In the genomic region with DNA sequence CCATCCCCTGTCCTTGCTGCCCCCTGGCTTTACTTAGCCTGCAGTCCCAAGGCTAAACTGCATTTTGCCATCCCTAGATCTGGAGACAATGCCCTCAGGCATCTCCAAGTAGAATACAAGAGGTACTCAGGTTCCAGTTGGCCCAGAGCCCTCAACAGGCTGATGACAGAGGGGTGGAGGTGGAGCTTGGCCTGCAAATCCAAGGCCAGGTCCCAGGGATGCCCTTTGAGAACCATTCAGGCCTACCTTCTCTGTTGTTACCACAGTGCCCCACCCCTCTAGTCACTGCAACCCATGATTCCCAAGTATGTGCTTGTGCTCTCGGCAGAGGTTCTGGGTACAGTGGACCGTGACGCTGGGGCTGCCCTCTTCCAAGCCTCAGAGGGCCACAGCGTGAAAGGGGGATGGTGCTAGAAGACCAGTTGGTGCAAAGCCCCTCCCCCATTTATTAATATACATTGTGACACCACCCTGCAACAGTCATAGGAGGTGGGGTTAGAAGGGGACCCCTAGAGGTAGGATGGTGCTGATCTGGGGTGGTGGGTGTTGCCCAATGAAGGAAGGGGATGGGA, we compare ENCODE assay signal across 17 cellular contexts. TPM values are rescaled to one million over a fixed set of nuclear protein-coding genes. Genes with fewer than 3 reads are reported as not detected.
A peak's percentile ranks its signal among the peaks of the same experiment; 100 is the strongest.
DNase-seq lines count a peak whose midpoint lies in the region; ATAC-seq, FAIRE-seq and TF ChIP-seq lines count a peak whose summit lies in the region.
"Had no signal": no experiment of that assay in that cellular context is flagged by ENCODE, and none has a peak within 500 bp of the region (broad histone marks: within the 10 kb centered on the region; RNA-seq: fewer than 3 reads in every experiment).

No MANE protein-coding gene starts in this region.

- 84% methylated on average over 4 of the region's 4 CpGs for WGBS in GM12878 (ENCODE audit: insufficient coverage, insufficient replicate concordance, low lambda C conversion rate, missing lambda C conversion rate)

- H3K27ac ChIP-seq in breast epithelium (no peak overlapping the region), GM12878 (ENCODE audit: control insufficient read depth, insufficient read depth) (no peak overlapping the region), upper lobe of right lung (no peak overlapping the region)
- H3K27ac ChIP-seq: left lung had no signal

- no peak overlapping the region for H3K4me3 ChIP-seq in breast epithelium
- no peak overlapping the region for H3K4me3 ChIP-seq in GM12878
- H3K4me3 ChIP-seq in upper lobe of right lung = no peak overlapping the region
- H3K4me3 ChIP-seq: K562, left lung had no signal

- TF ChIP-seq RAD21 in GM12878 (IDR thresholded peaks at IDR 0.05; ENCODE audit: insufficient read depth, low read depth, low read length) = no peak

- H3K9ac ChIP-seq in GM12878 (ENCODE audit: control insufficient read depth, insufficient read depth, low read length) = no peak overlapping the region

- H3K36me3 ChIP-seq in breast epithelium (no peaks in the 10 kb centered on the region), GM12878 (ENCODE audit: control insufficient read depth in 2 of 2, insufficient read depth in 2 of 2, low read length in 1 of 2) (peaks cover 0 to 4% of the 10 kb centered on the region in 2 experiments; a peak in 3 of 4 replicates), upper lobe of right lung (peaks cover 2% of the 10 kb centered on the region)

- no peaks in the 10 kb centered on the region for H3K4me1 ChIP-seq in breast epithelium
- H3K4me1 ChIP-seq in GM12878 (ENCODE audit: control insufficient read depth, insufficient read depth, low read length) = no peaks in the 10 kb centered on the region; the same call in 1 of the 2 replicates
- no peaks in the 10 kb centered on the region for H3K4me1 ChIP-seq in upper lobe of right lung

- H3K9me3 Mint-ChIP-seq in MCF 10A (ENCODE audit: unreplicated experiment) = no peaks in the 10 kb centered on the region

- TF ChIP-seq CTCF in MCF 10A (IDR thresholded peaks at IDR 0.05; ENCODE audit: unreplicated experiment) = no peak
- TF ChIP-seq CTCF in breast epithelium (IDR thresholded peaks at IDR 0.05) = no peak
- no peak for TF ChIP-seq CTCF in GM12878 (IDR thresholded peaks at IDR 0.05 in 2 of 3, conservative IDR thresholded peaks at IDR 0.05 in 1 of 3; ENCODE audit: control insufficient read depth in 2 of 3, extremely low read depth in 1 of 3, insufficient read depth in 1 of 3, low read depth in 3 of 3, low read length in 3 of 3)
- no peak for TF ChIP-seq CTCF in upper lobe of right lung (IDR thresholded peaks at IDR 0.05)

- peak; percentile 45 for DNase-seq in MCF 10A (ENCODE audit: unreplicated experiment)
- no peak for DNase-seq in breast epithelium (ENCODE audit: low spot score in 2 of 2)
- DNase-seq in GM12878 (ENCODE audit: low read depth, low spot score) = no peak
- DNase-seq in upper lobe of right lung = peak; percentile 16
- DNase-seq: COR-L47; effector memory CD4-positive, alpha-beta T cell; hypothalamus; left lung; NCI-H1092 treated with DMSO at 0.1 percent for 48 hours; NCI-H2227 treated with DMSO at 0.1 percent for 48 hours; NK-92 treated with Interleukin-12 subunit alpha and Interleukin-12 subunit beta, amount 100 ng/mL, for 24 hours; occipital lobe; SHP77; stimulated activated CD4-positive, alpha-beta T cell treated with anti-CD3 and anti-CD28 coated beads, Interleukin-4, amount 100 ng/mL, for 24 hours had no signal

- H3K27ac Mint-ChIP-seq in MCF 10A (ENCODE audit: low read depth, unreplicated experiment) = peak overlapping the region; percentile 32

- no peaks in the 10 kb centered on the region for H4K20me1 ChIP-seq in GM12878 (ENCODE audit: control insufficient read depth, insufficient read depth)

- TF ChIP-seq EP300 in GM12878 (IDR thresholded peaks at IDR 0.05; ENCODE audit: borderline replicate concordance in 1 of 2, control insufficient read depth in 1 of 2, low read depth in 2 of 2, low read length in 2 of 2) = no peak

- TF ChIP-seq POLR2A in breast epithelium (IDR thresholded peaks at IDR 0.05) = no peak
- peak; percentile 39; the same call in 1 of the 2 replicates for TF ChIP-seq POLR2A in GM12878 (IDR thresholded peaks at IDR 0.05; ENCODE audit: low read depth, low read length)

- H3K27me3 ChIP-seq in breast epithelium = peaks cover 0 to 60% of the 10 kb centered on the region in 2 donors
- no peaks in the 10 kb centered on the region; a peak in 1 of 4 replicates for H3K27me3 ChIP-seq in GM12878 (replicated peaks in 1 of 2; ENCODE audit: control insufficient read depth in 2 of 2, insufficient read depth in 2 of 2, low read length in 1 of 2)
- no peaks in the 10 kb centered on the region for H3K27me3 ChIP-seq in upper lobe of right lung

- H3K4me3 Mint-ChIP-seq in MCF 10A (ENCODE audit: unreplicated experiment) = no peak overlapping the region

- H3K4me2 ChIP-seq in GM12878 (ENCODE audit: control insufficient read depth, insufficient read depth) = no peak overlapping the region

- in situ Hi-C loops in GM12878 (cut with MboI) = loop anchor here (5.0 kb wide), 1 partner anchor 840 kb away; no protein-coding TSS in a partner anchor

- SMC1A ChIA-PET in GM12878 (lab: Charles Lee; ENCODE audit: uncharacterized antibody, unreplicated experiment) = no interaction called here

- H2AFZ ChIP-seq in GM12878 (ENCODE audit: control insufficient read depth, low read depth, low read length) = no peak overlapping the region

- no peak for ATAC-seq in GM12878
- ATAC-seq in upper lobe of right lung = no peak
- no peak for ATAC-seq in GM21390 (IDR thresholded peaks at IDR 0.05; ENCODE audit: unreplicated experiment)
- no peak for ATAC-seq in HG02970 (IDR thresholded peaks at IDR 0.05; ENCODE audit: low FRiP score, unreplicated experiment)
- ATAC-seq: K562, left lung had no signal

- POLR2A ChIA-PET in MCF 10A (lab: Yijun Ruan, JAX) = interaction anchor here (0.7 to 1.1 kb wide), 2 partner anchors 42 to 65 kb away, joined by 3 read pairs; a partner anchor contains a TSS
- POLR2A ChIA-PET in GM12878 (lab: Charles Lee) = no interaction called here

- H3K79me2 ChIP-seq in GM12878 (ENCODE audit: control insufficient read depth, insufficient read depth, low read length) = peaks cover 13% of the 10 kb centered on the region

- H3K4me1 Mint-ChIP-seq in MCF 10A (ENCODE audit: insufficient read depth, unreplicated experiment) = no peaks in the 10 kb centered on the region

- no peaks in the 10 kb centered on the region for H3K9me3 ChIP-seq in breast epithelium
- H3K9me3 ChIP-seq in GM12878 (replicated peaks; ENCODE audit: control insufficient read depth, insufficient read depth, low read length) = no peaks in the 10 kb centered on the region
- H3K9me3 ChIP-seq in upper lobe of right lung = no peaks in the 10 kb centered on the region
- H3K9me3 ChIP-seq: left lung had no signal

- intact Hi-C loops in MCF 10A (cut with micrococcal nuclease) (no loop called here), breast epithelium (cut with DNase I; ENCODE audit: low total_unique reads) (no loop called here), GM12878 (cut with micrococcal nuclease; ENCODE audit: unreplicated experiment) (no loop called here), upper lobe of right lung (cut with DNase I) (no loop called here)

- FAIRE-seq in GM12878 (lab: Jason Lieb, UNC) = no peak
- FAIRE-seq: K562 had no signal

- peaks cover 48% of the 10 kb centered on the region for H3K27me3 Mint-ChIP-seq in MCF 10A (ENCODE audit: insufficient read depth, unreplicated experiment)

- RAD21 ChIA-PET in GM12878 (lab: Charles Lee; ENCODE audit: unreplicated experiment) = no interaction called here

- peaks cover 37% of the 10 kb centered on the region for H3K36me3 Mint-ChIP-seq in MCF 10A (ENCODE audit: insufficient read depth, unreplicated experiment)

- CTCF ChIA-PET in MCF 10A (lab: Yijun Ruan, JAX) = interaction anchor here (0.6 kb wide), 1 partner anchor 34 kb away, joined by 3 read pairs; no protein-coding TSS in a partner anchor
- CTCF ChIA-PET in GM12878 (lab: Yijun Ruan, JAX) = no interaction called here

- BruUV-seq in MCF 10A (replicated peaks; lab: Mats Ljungman, UMichigan) (no TSS peak), GM12878 (replicated peaks; lab: Mats Ljungman, UMichigan) (no TSS peak)

RNA-seq across cellular contexts. Expression of a gene that starts 6.4 kb away (rescaled TPM):
- total RNA-seq in MCF 10A (2022) (248 and 293 TPM in 2 replicates), breast epithelium (100 to 1,000 TPM; 109 to 149 (median 141) TPM), GM12878 (2014; rRNA removed) (228 and 255 TPM in 2 replicates), GM12878 (2014; rRNA removed; fragmentation: Illumina TruSeq; extraction: Trizol) (60.1 and 64.7 TPM in 2 replicates), GM12878 (2021) (296 and 314 TPM in 2 replicates), upper lobe of right lung (161 TPM)
- total RNA-seq in GM12878 (2013; cell fraction: nucleolus; rRNA removed) = 132 and 146 TPM in 2 replicates
- 130 TPM for polyA plus RNA-seq in GM12878 (2011; ENCODE audit: low read depth)
- polyA plus RNA-seq in GM12878 (2011; rRNA removed) (96.5 and 271 TPM in 2 replicates), GM12878 (2014; fragmentation: Illumina TruSeq; extraction: Trizol) (121 and 180 TPM in 2 replicates), GM12878 (2014; fragmentation: Nextera tagmentation; extraction: Ambion mirVana) (10 to 100 TPM; 60.4 to 79.9 TPM), GM12878 (2014; rRNA removed) (225 and 247 TPM in 2 replicates), GM12878 (2016; fragmentation: Nextera tagmentation; extraction: Ambion mirVana) (100 to 1,000 TPM; 208 to 229 TPM)
- polyA plus RNA-seq in GM12878 (2011; cell fraction: cytosol; rRNA removed) = 291 and 337 TPM in 2 replicates
- 336 and 470 TPM in 2 replicates for polyA plus RNA-seq in GM12878 (2011; cell fraction: nucleus; rRNA removed)
- 161 and 179 TPM in 2 replicates for polyA plus RNA-seq in GM12878 (2012)
- polyA minus RNA-seq in GM12878 (2011; rRNA and poly(A)+ RNA removed) = 354 and 380 TPM in 2 replicates
- polyA minus RNA-seq in GM12878 (2011; cell fraction: cytosol; rRNA and poly(A)+ RNA removed) = 111 and 133 TPM in 2 replicates
- 65.5 and 116 TPM in 2 replicates for polyA minus RNA-seq in GM12878 (2011; cell fraction: nucleus; rRNA and poly(A)+ RNA removed)

RNA-seq across cellular contexts. Expression of a gene that starts 31.3 kb away (rescaled TPM):
- 138 and 189 TPM in 2 replicates for total RNA-seq in MCF 10A (2022)
- 10 to 100 TPM; 65.9 to 80.2 (median 73.1) TPM for total RNA-seq in breast epithelium
- total RNA-seq in GM12878 (2013; cell fraction: nucleolus; rRNA removed) = 48.3 and 52.2 TPM in 2 replicates
- 45.6 and 45.7 TPM in 2 replicates for total RNA-seq in GM12878 (2014; rRNA removed)
- 32.0 and 32.1 TPM in 2 replicates for total RNA-seq in GM12878 (2014; rRNA removed; fragmentation: Illumina TruSeq; extraction: Trizol)
- total RNA-seq in GM12878 (2021) = 63.5 and 64.5 TPM in 2 replicates
- 42.8 TPM for polyA plus RNA-seq in GM12878 (2011; ENCODE audit: low read depth)
- 36.5 and 75.1 TPM in 2 replicates for polyA plus RNA-seq in GM12878 (2011; rRNA removed)
- 92.7 and 112 TPM in 2 replicates for polyA plus RNA-seq in GM12878 (2011; cell fraction: cytosol; rRNA removed)
- polyA plus RNA-seq in GM12878 (2011; cell fraction: nucleus; rRNA removed) = 278 and 292 TPM in 2 replicates
- 54.4 and 59.2 TPM in 2 replicates for polyA plus RNA-seq in GM12878 (2012)
- 41.4 and 50.7 TPM in 2 replicates for polyA plus RNA-seq in GM12878 (2014; fragmentation: Illumina TruSeq; extraction: Trizol)
- polyA plus RNA-seq in GM12878 (2014; fragmentation: Nextera tagmentation; extraction: Ambion mirVana) = 1 to 10 TPM; 2.4 to 4.1 TPM
- polyA plus RNA-seq in GM12878 (2014; rRNA removed) = 57.1 and 64.1 TPM in 2 replicates
- polyA plus RNA-seq in GM12878 (2016; fragmentation: Nextera tagmentation; extraction: Ambion mirVana) = 10 to 100 TPM; 43.7 to 52.7 TPM
- 83.6 and 118 TPM in 2 replicates for polyA minus RNA-seq in GM12878 (2011; rRNA and poly(A)+ RNA removed)
- 46.0 and 50.3 TPM in 2 replicates for polyA minus RNA-seq in GM12878 (2011; cell fraction: cytosol; rRNA and poly(A)+ RNA removed)
- 40.9 and 54.2 TPM in 2 replicates for polyA minus RNA-seq in GM12878 (2011; cell fraction: nucleus; rRNA and poly(A)+ RNA removed)
- total RNA-seq in upper lobe of right lung = 66.4 TPM

RNA-seq across cellular contexts. Expression of a gene that starts 42.2 kb away (rescaled TPM):
- total RNA-seq in MCF 10A (2022) = 63.3 and 69.5 TPM in 2 replicates
- 10 to 100 TPM; 28.2 to 33.1 (median 31.0) TPM for total RNA-seq in breast epithelium
- 20.5 and 23.3 TPM in 2 replicates for total RNA-seq in GM12878 (2013; cell fraction: nucleolus; rRNA removed)
- total RNA-seq in GM12878 (2014; rRNA removed) = 46.8 and 48.0 TPM in 2 replicates
- total RNA-seq in GM12878 (2014; rRNA removed; fragmentation: Illumina TruSeq; extraction: Trizol) = 20.7 and 24.8 TPM in 2 replicates
- total RNA-seq in GM12878 (2021) = 55.5 and 57.6 TPM in 2 replicates
- polyA plus RNA-seq in GM12878 (2011; ENCODE audit: low read depth) = 9.2 TPM
- polyA plus RNA-seq in GM12878 (2011; rRNA removed) = 7.8 and 16.0 TPM in 2 replicates
- polyA plus RNA-seq in GM12878 (2011; cell fraction: cytosol; rRNA removed) = 26.5 and 30.1 TPM in 2 replicates
- 65.0 and 78.6 TPM in 2 replicates for polyA plus RNA-seq in GM12878 (2011; cell fraction: nucleus; rRNA removed)
- polyA plus RNA-seq in GM12878 (2012) = 28.7 and 33.3 TPM in 2 replicates
- polyA plus RNA-seq in GM12878 (2014; fragmentation: Illumina TruSeq; extraction: Trizol) = 10.4 and 22.5 TPM in 2 replicates
- 1 to 10 TPM; 1.4 to 4.4 TPM for polyA plus RNA-seq in GM12878 (2014; fragmentation: Nextera tagmentation; extraction: Ambion mirVana)
- polyA plus RNA-seq in GM12878 (2014; rRNA removed) = 34.9 and 40.2 TPM in 2 replicates
- polyA plus RNA-seq in GM12878 (2016; fragmentation: Nextera tagmentation; extraction: Ambion mirVana) = 10 to 100 TPM; 50.0 to 60.0 TPM
- 18.5 and 31.5 TPM in 2 replicates for polyA minus RNA-seq in GM12878 (2011; rRNA and poly(A)+ RNA removed)
- polyA minus RNA-seq in GM12878 (2011; cell fraction: cytosol; rRNA and poly(A)+ RNA removed) = 20.6 and 22.2 TPM in 2 replicates
- 9.6 and 17.0 TPM in 2 replicates for polyA minus RNA-seq in GM12878 (2011; cell fraction: nucleus; rRNA and poly(A)+ RNA removed)
- total RNA-seq in upper lobe of right lung = 31.9 TPM

RNA-seq across cellular contexts. Expression of a gene that starts 42.7 kb away (rescaled TPM):
- 91.8 and 98.5 TPM in 2 replicates for total RNA-seq in MCF 10A (2022)
- 10 to 100 TPM; 49.3 to 61.0 (median 54.4) TPM for total RNA-seq in breast epithelium
- 6.3 and 11.1 TPM in 2 replicates for total RNA-seq in GM12878 (2013; cell fraction: nucleolus; rRNA removed)
- total RNA-seq in GM12878 (2014; rRNA removed) = 179 and 202 TPM in 2 replicates
- total RNA-seq in GM12878 (2014; rRNA removed; fragmentation: Illumina TruSeq; extraction: Trizol) = 51.2 and 60.8 TPM in 2 replicates
- 101 and 106 TPM in 2 replicates for total RNA-seq in GM12878 (2021)
- polyA plus RNA-seq in GM12878 (2011; ENCODE audit: low read depth) = 14.4 TPM
- 27.3 and 53.4 TPM in 2 replicates for polyA plus RNA-seq in GM12878 (2011; rRNA removed)
- 92.9 and 97.2 TPM in 2 replicates for polyA plus RNA-seq in GM12878 (2011; cell fraction: cytosol; rRNA removed)
- polyA plus RNA-seq in GM12878 (2011; cell fraction: nucleus; rRNA removed) = 33.8 and 41.1 TPM in 2 replicates
- 89.4 and 91.6 TPM in 2 replicates for polyA plus RNA-seq in GM12878 (2012)
- 41.5 and 42.5 TPM in 2 replicates for polyA plus RNA-seq in GM12878 (2014; fragmentation: Illumina TruSeq; extraction: Trizol)
- polyA plus RNA-seq in GM12878 (2014; fragmentation: Nextera tagmentation; extraction: Ambion mirVana) = 10 to 100 TPM; 16.1 to 44.5 TPM
- polyA plus RNA-seq in GM12878 (2014; rRNA removed) = 164 and 211 TPM in 2 replicates
- 100 to 1,000 TPM; 197 to 199 TPM for polyA plus RNA-seq in GM12878 (2016; fragmentation: Nextera tagmentation; extraction: Ambion mirVana)
- 46.4 and 67.7 TPM in 2 replicates for polyA minus RNA-seq in GM12878 (2011; rRNA and poly(A)+ RNA removed)
- polyA minus RNA-seq in GM12878 (2011; cell fraction: cytosol; rRNA and poly(A)+ RNA removed) = 24.2 and 27.1 TPM in 2 replicates
- 8.1 and 15.1 TPM in 2 replicates for polyA minus RNA-seq in GM12878 (2011; cell fraction: nucleus; rRNA and poly(A)+ RNA removed)
- 57.4 TPM for total RNA-seq in upper lobe of right lung

RNA-seq across cellular contexts. Expression of a gene that starts 45.6 kb away (rescaled TPM):
- total RNA-seq in MCF 10A (2022) (19.9 and 20.3 TPM in 2 replicates), breast epithelium (10 to 100 TPM; 21.3 to 42.0 (median 29.4) TPM), GM12878 (2014; rRNA removed) (15.8 and 20.0 TPM in 2 replicates), GM12878 (2014; rRNA removed; fragmentation: Illumina TruSeq; extraction: Trizol) (13.1 and 14.6 TPM in 2 replicates), GM12878 (2021) (37.5 and 42.3 TPM in 2 replicates), upper lobe of right lung (56.0 TPM)
- 57.1 and 66.4 TPM in 2 replicates for total RNA-seq in GM12878 (2013; cell fraction: nucleolus; rRNA removed)
- polyA plus RNA-seq in GM12878 (2011; ENCODE audit: low read depth) = 22.8 TPM
- polyA plus RNA-seq in GM12878 (2011; rRNA removed) (9.1 and 24.7 TPM in 2 replicates), GM12878 (2014; fragmentation: Illumina TruSeq; extraction: Trizol) (19.9 and 21.0 TPM in 2 replicates), GM12878 (2014; fragmentation: Nextera tagmentation; extraction: Ambion mirVana) (1 to 10 TPM; 3.3 to 5.9 TPM), GM12878 (2014; rRNA removed) (21.8 and 25.1 TPM in 2 replicates), GM12878 (2016; fragmentation: Nextera tagmentation; extraction: Ambion mirVana) (10 to 100 TPM; 42.5 to 44.0 TPM)
- 18.6 and 21.9 TPM in 2 replicates for polyA plus RNA-seq in GM12878 (2011; cell fraction: cytosol; rRNA removed)
- 79.1 and 80.0 TPM in 2 replicates for polyA plus RNA-seq in GM12878 (2011; cell fraction: nucleus; rRNA removed)
- polyA plus RNA-seq in GM12878 (2012) = 43.0 and 52.9 TPM in 2 replicates
- polyA minus RNA-seq in GM12878 (2011; rRNA and poly(A)+ RNA removed) = 50.6 and 62.9 TPM in 2 replicates
- 19.5 and 23.9 TPM in 2 replicates for polyA minus RNA-seq in GM12878 (2011; cell fraction: cytosol; rRNA and poly(A)+ RNA removed)
- polyA minus RNA-seq in GM12878 (2011; cell fraction: nucleus; rRNA and poly(A)+ RNA removed) = 31.4 and 64.7 TPM in 2 replicates

Comparison
In these comparisons a context has a peak if more than half of its experiments do, and no peak if none do; other contexts are left out.
1. DNase-seq: peak in MCF 10A (single experiment) and upper lobe of right lung (single experiment); none in breast epithelium (0 of 2) and GM12878 (single experiment).